Comparison of ENCODE assay signal across 1 cellular context in genomic region chr6:70317799-70318198, GRCh38. TPM values are rescaled to one million over a fixed set of nuclear protein-coding genes. Genes with fewer than 3 reads are reported as not detected.
"Had no signal": no experiment of that assay in that cellular context is flagged by ENCODE, and none has a peak within 500 bp of the region (broad histone marks: within the 10 kb centered on the region; RNA-seq: fewer than 3 reads in every experiment).

No MANE protein-coding gene starts in this region.

RNA-seq across cellular contexts. Expression of gene COL9A1, which starts 14.9 kb away (rescaled TPM):
- total RNA-seq: GM12878 had no signal
- polyA plus RNA-seq: GM12878 had no signal
